In genomic region chr3:143307613-143308183, GRCh38 we compare ENCODE assay signal across 11 cellular contexts.
DNase-seq lines count a peak whose midpoint lies in the region; ATAC-seq and TF ChIP-seq lines count a peak whose summit lies in the region.
"Had no signal": no experiment of that assay in that cellular context is flagged by ENCODE, and none has a peak within 500 bp of the region (broad histone marks: within the 10 kb centered on the region; RNA-seq: fewer than 3 reads in every experiment).

No MANE protein-coding gene starts in this region.

- no peak overlapping the region for H3K4me3 Mint-ChIP-seq in chondrocyte (ENCODE audit: unreplicated experiment)
- H3K4me3 Mint-ChIP-seq: endodermal cell; stimulated activated naive CD8-positive, alpha-beta T cell treated with anti-CD3 and anti-CD28 coated beads, Interleukin-15, Interleukin-2, amounts not matched to agents 100 ng/mL and 50 ng/mL, for 24 hours had no signal

- DNase-seq in GM10266 (ENCODE audit: extremely low spot score) (peak; percentile 43), brain microvascular endothelial cell (peak; percentile 59), myocyte (ENCODE audit: low read depth) (peak; percentile 76), GM19238 (ENCODE audit: insufficient read length, low spot score) (no peak), chondrocyte (ENCODE audit: low spot score) (no peak), cortex of kidney (lab: John Stamatoyannopoulos, UW) (no peak)
- DNase-seq: endodermal cell, NCI-H2029 treated with DMSO at 0.1 percent for 48 hours had no signal

- no peak overlapping the region for H3K27ac ChIP-seq in brain microvascular endothelial cell

- TF ChIP-seq CTCF in GM10266 (IDR thresholded peaks at IDR 0.05; ENCODE audit: control insufficient read depth, insufficient read depth, low read depth, missing control alignments) (no peak), brain microvascular endothelial cell (IDR thresholded peaks at IDR 0.05; ENCODE audit: low read depth, low read length, missing control alignments) (no peak), chondrocyte (IDR thresholded peaks at IDR 0.05) (no peak)

- H3K4me1 Mint-ChIP-seq in chondrocyte (ENCODE audit: low read depth), result peaks cover 58% of the 10 kb centered on the region
- H3K4me1 Mint-ChIP-seq: endodermal cell had no signal

- in situ Hi-C loops in brain microvascular endothelial cell (cut with HindIII; ENCODE audit: low pct_ligation_motif_present, low sequenced_read_pairs), result no loop called here

- no peaks in the 10 kb centered on the region for H3K36me3 Mint-ChIP-seq in chondrocyte (ENCODE audit: low read depth)

- no peaks in the 10 kb centered on the region for H3K9me3 Mint-ChIP-seq in chondrocyte (ENCODE audit: low read depth)
- H3K9me3 Mint-ChIP-seq: endodermal cell; stimulated activated naive CD8-positive, alpha-beta T cell treated with anti-CD3 and anti-CD28 coated beads, Interleukin-15, Interleukin-2, amounts not matched to agents 100 ng/mL and 50 ng/mL, for 24 hours had no signal

- H3K27me3 Mint-ChIP-seq in chondrocyte (ENCODE audit: low read depth), result no peaks in the 10 kb centered on the region
- H3K27me3 Mint-ChIP-seq: stimulated activated naive CD8-positive, alpha-beta T cell treated with anti-CD3 and anti-CD28 coated beads, Interleukin-15, Interleukin-2, amounts not matched to agents 100 ng/mL and 50 ng/mL, for 24 hours had no signal

- H3K4me3 ChIP-seq in brain microvascular endothelial cell (ENCODE audit: low read depth, low read length), result no peak overlapping the region

- H3K36me3 ChIP-seq in brain microvascular endothelial cell (replicated peaks), result no peaks in the 10 kb centered on the region

- H3K27ac Mint-ChIP-seq in chondrocyte (ENCODE audit: unreplicated experiment), result no peak overlapping the region
- H3K27ac Mint-ChIP-seq: endodermal cell; stimulated activated naive CD8-positive, alpha-beta T cell treated with anti-CD3 and anti-CD28 coated beads, Interleukin-15, Interleukin-2, amounts not matched to agents 100 ng/mL and 50 ng/mL, for 24 hours had no signal

- ATAC-seq in HG02973 (IDR thresholded peaks at IDR 0.05; ENCODE audit: unreplicated experiment) (peak; percentile 61), GM21576 (IDR thresholded peaks at IDR 0.05; ENCODE audit: unreplicated experiment) (no peak)

- no peaks in the 10 kb centered on the region for H3K27me3 ChIP-seq in brain microvascular endothelial cell (replicated peaks)

Comparison
In these comparisons a context has a peak if more than half of its experiments do, and no peak if none do; other contexts are left out.
1. DNase-seq: peak in GM10266 (single experiment), brain microvascular endothelial cell (single experiment) and myocyte (single experiment); none in GM19238 (single experiment), chondrocyte (single experiment) and cortex of kidney (single experiment).